In the genomic region with DNA sequence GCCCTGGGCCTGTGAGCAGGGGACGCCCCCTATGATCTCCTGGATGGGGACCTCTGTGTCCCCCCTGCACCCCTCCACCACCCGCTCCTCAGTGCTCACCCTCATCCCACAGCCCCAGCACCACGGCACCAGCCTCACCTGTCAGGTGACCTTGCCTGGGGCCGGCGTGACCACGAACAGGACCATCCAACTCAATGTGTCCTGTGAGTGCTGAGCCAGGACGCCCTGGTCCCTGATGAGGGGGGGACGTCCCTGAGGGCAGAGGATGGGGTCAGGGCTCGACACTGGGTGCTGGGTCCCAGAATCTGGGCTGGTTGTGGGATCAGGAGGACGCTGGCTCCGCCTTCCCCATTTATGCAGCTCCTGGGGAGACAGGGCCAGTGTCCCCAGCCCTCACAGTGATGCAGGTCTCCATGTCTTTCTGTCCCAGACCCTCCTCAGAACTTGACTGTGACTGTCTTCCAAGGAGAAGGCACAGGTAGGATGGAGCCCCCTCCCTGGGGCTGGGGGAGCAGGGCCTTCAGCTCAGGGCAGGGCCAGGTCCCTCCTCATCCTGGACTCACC, we compare ENCODE assay signal across 15 cellular contexts. TPM values are rescaled to one million over a fixed set of nuclear protein-coding genes. Genes with fewer than 3 reads are reported as not detected.
DNase-seq lines count a peak whose midpoint lies in the region; ATAC-seq and TF ChIP-seq lines count a peak whose summit lies in the region.
"Had no signal": no experiment of that assay in that cellular context is flagged by ENCODE, and none has a peak within 500 bp of the region (broad histone marks: within the 10 kb centered on the region; RNA-seq: fewer than 3 reads in every experiment).

No MANE protein-coding gene starts in this region.

- H3K27ac Mint-ChIP-seq in natural killer cell = peak overlapping the region; percentile 93 to 94
- H3K27ac Mint-ChIP-seq in stimulated activated effector memory CD8-positive, alpha-beta T cell treated with anti-CD3 and anti-CD28 coated beads, Interleukin-12 subunit alpha, Interleukin-12 subunit beta, amount 100 ng/mL, for 72 hours = peak overlapping the region; percentile 84
- H3K27ac Mint-ChIP-seq: CD4-positive, alpha-beta T cell; GM23338 had no signal

- DNase-seq in activated T-cell treated with anti-CD3 and anti-CD28 coated beads, Interleukin-2, amount 50 U/mL, for 48 hours = peak; percentile 10 to 11
- DNase-seq in activated T-cell treated with anti-CD3 and anti-CD28 coated beads for 4 hours = no peak
- DNase-seq in ecto neural progenitor cell (ENCODE audit: low spot score) = peak; percentile 28
- DNase-seq in natural killer cell = no peak
- DNase-seq in stimulated activated effector memory CD8-positive, alpha-beta T cell treated with anti-CD3 and anti-CD28 coated beads, Interleukin-12 subunit alpha, Interleukin-12 subunit beta, amount 100 ng/mL, for 72 hours (ENCODE audit: low spot score in 2 of 2) = no peak
- no peak for DNase-seq in Right ventricle myocardium inferior (ENCODE audit: missing footprints)
- DNase-seq: 8988T; Calu3; CD4-positive, alpha-beta T cell; DMS 273 treated with DMSO at 0.1 percent for 48 hours; H7 had no signal

- peak overlapping the region; percentile 93 for H3K4me3 Mint-ChIP-seq in natural killer cell
- H3K4me3 Mint-ChIP-seq in stimulated activated effector memory CD8-positive, alpha-beta T cell treated with anti-CD3 and anti-CD28 coated beads, Interleukin-12 subunit alpha, Interleukin-12 subunit beta, amount 100 ng/mL, for 72 hours = no peak overlapping the region
- H3K4me3 Mint-ChIP-seq: CD4-positive, alpha-beta T cell; GM23338 had no signal

- TF ChIP-seq CTCF in natural killer cell (IDR thresholded peaks at IDR 0.05) = no peak

- intact Hi-C loops in natural killer cell (cut with micrococcal nuclease) (loop anchor here (1.0 to 5.0 kb wide), 2 partner anchors 13 to 32 kb away; no protein-coding TSS in a partner anchor), Right ventricle myocardium inferior (cut with DNase I) (no loop called here)

- H3K4me1 Mint-ChIP-seq in natural killer cell = peaks cover 72 to 94% of the 10 kb centered on the region in 2 donors
- peaks cover 21% of the 10 kb centered on the region for H3K4me1 Mint-ChIP-seq in stimulated activated effector memory CD8-positive, alpha-beta T cell treated with anti-CD3 and anti-CD28 coated beads, Interleukin-12 subunit alpha, Interleukin-12 subunit beta, amount 100 ng/mL, for 72 hours

- H3K36me3 Mint-ChIP-seq in natural killer cell = no peaks in the 10 kb centered on the region
- no peaks in the 10 kb centered on the region for H3K36me3 Mint-ChIP-seq in stimulated activated effector memory CD8-positive, alpha-beta T cell treated with anti-CD3 and anti-CD28 coated beads, Interleukin-12 subunit alpha, Interleukin-12 subunit beta, amount 100 ng/mL, for 72 hours

- H3K27me3 Mint-ChIP-seq in natural killer cell (ENCODE audit: low read depth in 2 of 2) = no peaks in the 10 kb centered on the region

- H3K9me3 Mint-ChIP-seq in natural killer cell = no peaks in the 10 kb centered on the region
- H3K9me3 Mint-ChIP-seq in stimulated activated effector memory CD8-positive, alpha-beta T cell treated with anti-CD3 and anti-CD28 coated beads, Interleukin-12 subunit alpha, Interleukin-12 subunit beta, amount 100 ng/mL, for 72 hours = no peaks in the 10 kb centered on the region
- H3K9me3 Mint-ChIP-seq: CD4-positive, alpha-beta T cell had no signal

- no peak for ATAC-seq in natural killer cell
- no peak for ATAC-seq in stimulated activated effector memory CD8-positive, alpha-beta T cell treated with anti-CD3 and anti-CD28 coated beads, Interleukin-12 subunit alpha, Interleukin-12 subunit beta, amount 100 ng/mL, for 72 hours
- ATAC-seq in GM19397 (IDR thresholded peaks at IDR 0.05; ENCODE audit: unreplicated experiment) = no peak
- no peak for ATAC-seq in Right ventricle myocardium inferior
- no peak for ATAC-seq in GM21447 (IDR thresholded peaks at IDR 0.05; ENCODE audit: unreplicated experiment)
- ATAC-seq: GM23338 had no signal

RNA-seq across cellular contexts. Expression of a gene that starts 2.5 kb away (rescaled TPM):
- total RNA-seq in natural killer cell (10 to 100 TPM; 48.6 to 56.0 (median 49.5) TPM), Right ventricle myocardium inferior (0.87 TPM)
- total RNA-seq: Calu3, Daoy, GM23338, H7 had no signal

RNA-seq across cellular contexts. Expression of a gene that starts 19.9 kb away (rescaled TPM):
- 10 to 100 TPM; 13.0 to 15.3 (median 13.8) TPM for total RNA-seq in natural killer cell
- total RNA-seq in Right ventricle myocardium inferior = 2.9 TPM
- total RNA-seq: Calu3, Daoy, GM23338, H7 had no signal

RNA-seq across cellular contexts. Expression of a gene that starts 36.4 kb away (rescaled TPM):
- total RNA-seq in natural killer cell = 1 to 10 TPM; 2.5 to 6.5 (median 3.8) TPM
- 5.2 TPM for total RNA-seq in Right ventricle myocardium inferior

Comparison
In these comparisons a context has a peak if more than half of its experiments do, and no peak if none do; other contexts are left out.
1. DNase-seq: peak in activated T-cell treated with anti-CD3 and anti-CD28 coated beads, Interleukin-2, amount 50 U/mL, for 48 hours (2 of 2) and ecto neural progenitor cell (single experiment); none in activated T-cell treated with anti-CD3 and anti-CD28 coated beads for 4 hours (single experiment), natural killer cell (single experiment), stimulated activated effector memory CD8-positive, alpha-beta T cell treated with anti-CD3 and anti-CD28 coated beads, Interleukin-12 subunit alpha, Interleukin-12 subunit beta, amount 100 ng/mL, for 72 hours (0 of 2) and Right ventricle myocardium inferior (single experiment).
2. RNA of a gene that starts 2.5 kb away (total RNA-seq): 48.6 to 56.0 TPM in natural killer cell; 0.87 TPM in Right ventricle myocardium inferior (single experiment); every median in the first group is over 10 times any median in the second.